14 cellular contexts compared by ENCODE assay signal in genomic region chr13:84136582-84136981, GRCh38.
DNase-seq lines count a peak whose midpoint lies in the region; ATAC-seq and TF ChIP-seq lines count a peak whose summit lies in the region.
"Had no signal": no experiment of that assay in that cellular context is flagged by ENCODE, and none has a peak within 500 bp of the region (broad histone marks: within the 10 kb centered on the region; RNA-seq: fewer than 3 reads in every experiment).

No MANE protein-coding gene starts in this region.

- intact Hi-C loops in activated CD4-positive, alpha-beta T cell treated with anti-CD3 and anti-CD28 coated beads, Interleukin-2, amount 10 ng/mL, durations not matched to agents 24 days and 14 days (cut with micrococcal nuclease): no loop called here
- intact Hi-C loops in heart right ventricle (cut with DNase I): no loop called here

- no peaks in the 10 kb centered on the region for H3K36me3 ChIP-seq in heart right ventricle

- no peaks in the 10 kb centered on the region for H3K27me3 ChIP-seq in heart right ventricle

- H3K27ac ChIP-seq in heart right ventricle: peak overlapping the region in 1 of 10 donors; percentile 71
- H3K27ac ChIP-seq: A549 had no signal

- ATAC-seq in T-helper 17 cell: peak; percentile 14
- ATAC-seq in natural killer cell treated with Interleukin-12 subunit alpha and Interleukin-12 subunit beta and Interleukin-15 and Interleukin-18, amount 100 ng/mL, for 72 hours: peak; percentile 74 to 85
- no peak for ATAC-seq in heart right ventricle
- ATAC-seq: A549, left ventricle myocardium superior, Right ventricle myocardium inferior had no signal

- TF ChIP-seq CTCF in HFFc6 (IDR thresholded peaks at IDR 0.05) (no peak), heart right ventricle (IDR thresholded peaks at IDR 0.05) (no peak)

- peak overlapping the region; percentile 65 for H3K4me3 Mint-ChIP-seq in activated CD4-positive, alpha-beta T cell treated with anti-CD3 and anti-CD28 coated beads, Interleukin-2, amount 10 ng/mL, durations not matched to agents 24 days and 14 days
- H3K4me3 Mint-ChIP-seq in HFFc6 (no peak overlapping the region; the same call in 1 of the 2 replicates), T-helper 17 cell (peak overlapping the region; percentile 89)
- H3K4me3 Mint-ChIP-seq in natural killer cell treated with Interleukin-12 subunit alpha and Interleukin-12 subunit beta and Interleukin-15 and Interleukin-18, amount 100 ng/mL, for 72 hours: peak overlapping the region; percentile 76

- no peaks in the 10 kb centered on the region for H3K9me3 ChIP-seq in T-helper 17 cell (ENCODE audit: control insufficient read depth, low read length, poor library complexity, severe bottlenecking)
- peaks cover 0 to 3% (median 0%) of the 10 kb centered on the region in 11 donors for H3K9me3 ChIP-seq in heart right ventricle
- H3K9me3 ChIP-seq: A549 had no signal

- no peaks in the 10 kb centered on the region for H3K4me1 ChIP-seq in heart right ventricle
- H3K4me1 ChIP-seq: A549 had no signal

- no peaks in the 10 kb centered on the region for H3K36me3 Mint-ChIP-seq in activated CD4-positive, alpha-beta T cell treated with anti-CD3 and anti-CD28 coated beads, Interleukin-2, amount 10 ng/mL, durations not matched to agents 24 days and 14 days (ENCODE audit: low read depth)
- peaks cover 7% of the 10 kb centered on the region; the same call in 1 of the 2 replicates for H3K36me3 Mint-ChIP-seq in HFFc6 (ENCODE audit: low read depth)
- H3K36me3 Mint-ChIP-seq in T-helper 17 cell (ENCODE audit: low read depth): peaks cover 4% of the 10 kb centered on the region
- H3K36me3 Mint-ChIP-seq in natural killer cell treated with Interleukin-12 subunit alpha and Interleukin-12 subunit beta and Interleukin-15 and Interleukin-18, amount 100 ng/mL, for 72 hours: no peaks in the 10 kb centered on the region

- peak overlapping the region; percentile 72 for H3K27ac Mint-ChIP-seq in activated CD4-positive, alpha-beta T cell treated with anti-CD3 and anti-CD28 coated beads, Interleukin-2, amount 10 ng/mL, durations not matched to agents 24 days and 14 days
- H3K27ac Mint-ChIP-seq in HFFc6 (peak overlapping the region; percentile 60; the same call in 1 of the 2 replicates), T-helper 17 cell (peak overlapping the region; percentile 92)
- peak overlapping the region; percentile 78 to 90 for H3K27ac Mint-ChIP-seq in natural killer cell treated with Interleukin-12 subunit alpha and Interleukin-12 subunit beta and Interleukin-15 and Interleukin-18, amount 100 ng/mL, for 72 hours

- peaks cover 17% of the 10 kb centered on the region for H3K4me1 Mint-ChIP-seq in activated CD4-positive, alpha-beta T cell treated with anti-CD3 and anti-CD28 coated beads, Interleukin-2, amount 10 ng/mL, durations not matched to agents 24 days and 14 days
- peaks cover 56% of the 10 kb centered on the region for H3K4me1 Mint-ChIP-seq in HFFc6 (ENCODE audit: low read depth)
- H3K4me1 Mint-ChIP-seq in T-helper 17 cell: peaks cover 18% of the 10 kb centered on the region
- peaks cover 15 to 27% of the 10 kb centered on the region in 2 donors for H3K4me1 Mint-ChIP-seq in natural killer cell treated with Interleukin-12 subunit alpha and Interleukin-12 subunit beta and Interleukin-15 and Interleukin-18, amount 100 ng/mL, for 72 hours (ENCODE audit: low read depth in 2 of 2)

- no peak overlapping the region for H3K4me3 ChIP-seq in heart right ventricle
- H3K4me3 ChIP-seq: A549 had no signal

- DNase-seq in activated CD4-positive, alpha-beta T cell treated with anti-CD3 and anti-CD28 coated beads, Interleukin-2, amount 10 ng/mL, durations not matched to agents 24 days and 14 days: peak; percentile 58
- no peak for DNase-seq in activated CD4-positive, alpha-beta T cell treated with anti-CD3 and anti-CD28 coated beads for 1 hour
- DNase-seq in HFFc6: no peak
- no peak for DNase-seq in T-helper 17 cell
- DNase-seq in natural killer cell treated with Interleukin-12 subunit alpha and Interleukin-12 subunit beta and Interleukin-15 and Interleukin-18, amount 100 ng/mL, for 72 hours (ENCODE audit: low spot score): no peak
- no peak for DNase-seq in NCI-H748 (lab: John Stamatoyannopoulos, UW; ENCODE audit: unreplicated experiment)
- DNase-seq in heart right ventricle: no peak
- no peak for DNase-seq in NCI-H146 (lab: John Stamatoyannopoulos, UW)
- DNase-seq: left ventricle myocardium superior, NCI-H1417, NCI-H774, trophoblast cell had no signal

- H3K27me3 Mint-ChIP-seq in activated CD4-positive, alpha-beta T cell treated with anti-CD3 and anti-CD28 coated beads, Interleukin-2, amount 10 ng/mL, durations not matched to agents 24 days and 14 days: no peaks in the 10 kb centered on the region
- H3K27me3 Mint-ChIP-seq in HFFc6 (ENCODE audit: insufficient read depth): no peaks in the 10 kb centered on the region; the same call in none of the 2 replicates
- H3K27me3 Mint-ChIP-seq in T-helper 17 cell: no peaks in the 10 kb centered on the region
- no peaks in the 10 kb centered on the region for H3K27me3 Mint-ChIP-seq in natural killer cell treated with Interleukin-12 subunit alpha and Interleukin-12 subunit beta and Interleukin-15 and Interleukin-18, amount 100 ng/mL, for 72 hours

- WGBS in heart right ventricle, 2 donors: 60 to 62% methylated on average over 1 of the region's 1 CpG

- peaks cover 6% of the 10 kb centered on the region for H3K9me3 Mint-ChIP-seq in activated CD4-positive, alpha-beta T cell treated with anti-CD3 and anti-CD28 coated beads, Interleukin-2, amount 10 ng/mL, durations not matched to agents 24 days and 14 days
- no peaks in the 10 kb centered on the region for H3K9me3 Mint-ChIP-seq in HFFc6
- no peaks in the 10 kb centered on the region for H3K9me3 Mint-ChIP-seq in natural killer cell treated with Interleukin-12 subunit alpha and Interleukin-12 subunit beta and Interleukin-15 and Interleukin-18, amount 100 ng/mL, for 72 hours

Comparison
In these comparisons a context has a peak if more than half of its experiments do, and no peak if none do; other contexts are left out.
1. ATAC-seq: peak in T-helper 17 cell (single experiment) and natural killer cell treated with Interleukin-12 subunit alpha and Interleukin-12 subunit beta and Interleukin-15 and Interleukin-18, amount 100 ng/mL, for 72 hours (2 of 2); none in heart right ventricle (0 of 8).
2. Peak in every context shown above with its lines, with median percentiles within 50 percentile points of each other: H3K27ac Mint-ChIP-seq.